In the genomic region with DNA sequence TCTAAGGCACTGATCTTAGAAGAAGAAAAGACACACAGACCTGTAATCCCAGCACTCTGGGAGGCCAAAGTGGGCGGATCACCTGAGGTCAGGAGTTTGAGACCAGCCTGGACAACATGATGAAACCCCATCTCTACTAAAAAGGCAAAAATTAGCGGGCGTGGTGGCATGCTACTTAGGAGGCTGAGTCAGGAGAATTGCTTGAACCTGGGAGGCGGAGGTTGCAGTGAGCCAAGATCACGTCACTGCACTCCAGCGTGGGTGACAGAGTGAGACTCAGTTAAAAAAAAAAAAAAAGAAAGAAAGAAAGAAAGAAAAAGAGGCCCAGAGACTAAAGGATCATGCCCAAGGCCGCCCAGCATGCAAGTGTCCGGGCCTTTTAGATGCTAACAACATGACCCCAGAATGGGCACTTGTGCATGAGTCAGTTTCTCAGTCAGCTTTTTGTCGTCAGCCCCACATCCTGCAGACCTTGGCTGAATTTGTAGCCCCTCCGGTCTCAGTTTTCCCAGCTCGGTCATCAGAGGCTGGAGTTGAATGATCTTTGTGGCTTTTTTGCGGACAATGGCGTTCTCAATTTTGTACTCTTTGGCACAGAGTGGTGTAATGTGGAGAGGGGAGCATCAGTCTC, we compare ENCODE assay signal across 14 cellular contexts. TPM values are rescaled to one million over a fixed set of nuclear protein-coding genes. Genes with fewer than 3 reads are reported as not detected.
"Had no signal": no experiment of that assay in that cellular context is flagged by ENCODE, and none has a peak within 500 bp of the region (broad histone marks: within the 10 kb centered on the region; RNA-seq: fewer than 3 reads in every experiment).

No MANE protein-coding gene starts in this region.

- H3K27me3 ChIP-seq: ascending aorta had no signal

- H3K27ac ChIP-seq: ascending aorta, dorsolateral prefrontal cortex, VCaP had no signal

- DNase-seq: activated CD4-positive, alpha-beta T cell treated with anti-CD3 and anti-CD28 coated beads for 1 hour; activated CD4-positive, alpha-beta T cell treated with anti-CD3 and anti-CD28 coated beads, Interleukin-2, amount 50 U/mL, for 4 hours; activated naive CD4-positive, alpha-beta T cell treated with anti-CD3 and anti-CD28 coated beads for 36 hours; activated naive CD8-positive, alpha-beta T cell treated with anti-CD3 and anti-CD28 coated beads, Interleukin-2, amount 50 U/mL, for 24 hours; activated T-cell treated with anti-CD3 and anti-CD28 coated beads, Interleukin-2, amount 50 U/mL, for 1 hour; dorsolateral prefrontal cortex; hippocampal formation; left ventricle myocardium superior; natural killer cell had no signal

- H3K9me3 ChIP-seq: ascending aorta had no signal

- H3K36me3 ChIP-seq: ascending aorta had no signal

- H3K4me1 ChIP-seq: ascending aorta had no signal

- H3K4me3 ChIP-seq: ascending aorta, dorsolateral prefrontal cortex had no signal

RNA-seq across cellular contexts. Expression of gene APCDD1L, which starts 30.5 kb away (rescaled TPM):
- total RNA-seq: activated naive CD4-positive, alpha-beta T cell treated with anti-CD3 and anti-CD28 coated beads for 36 hours; activated T-helper 2 cell treated with anti-CD3 and anti-CD28 coated beads, Interferon-gamma antibody, Interleukin-2, Interleukin-4, amounts not matched to agents 10 μg/mL and 5 μg/mL and 100 μg/mL, durations not matched to agents 14 hours and 24 hours and 36 hours; natural killer cell; T-helper 1 cell treated with Interleukin-12 subunit alpha and Interleukin-12 subunit beta and Interleukin-4 antibody, amounts not matched to agents 30 ng/mL and 1 ng/mL, for 36 hours; temporal lobe had no signal
